In the genomic region with DNA sequence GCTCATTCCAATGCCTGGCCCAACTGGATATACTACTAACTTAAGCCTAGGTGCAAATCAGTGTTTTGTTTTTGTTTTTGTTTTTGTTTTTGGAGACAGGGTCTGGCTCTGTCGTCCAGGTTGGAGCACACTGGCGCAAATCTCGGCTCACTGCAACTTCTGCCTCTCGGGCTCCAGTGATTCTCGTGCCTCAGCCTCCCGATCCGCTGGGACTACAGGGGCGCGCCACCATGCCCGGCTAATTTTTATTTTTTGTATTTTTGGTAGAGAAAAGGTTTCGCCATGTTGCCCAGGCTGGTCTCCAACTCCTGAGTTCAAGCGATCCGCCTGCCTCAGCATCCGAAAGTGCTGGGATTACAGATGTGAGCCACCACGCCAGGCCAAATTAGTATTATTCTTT, we compare ENCODE assay signal across 8 cellular contexts. TPM values are rescaled to one million over a fixed set of nuclear protein-coding genes. Genes with fewer than 3 reads are reported as not detected.
DNase-seq lines count a peak whose midpoint lies in the region; ATAC-seq, FAIRE-seq and TF ChIP-seq lines count a peak whose summit lies in the region.

No MANE protein-coding gene starts in this region.

- H3K4me1 ChIP-seq in DOHH2 (ENCODE audit: control insufficient read depth, low read length) = peaks cover 32% of the 10 kb centered on the region
- peaks cover 32% of the 10 kb centered on the region for H3K4me1 ChIP-seq in PC-9 (replicated peaks; ENCODE audit: insufficient read depth)
- peaks cover 25% of the 10 kb centered on the region for H3K4me1 ChIP-seq in endothelial cell of umbilical vein (ENCODE audit: control insufficient read depth, extremely low read depth, insufficient read depth, low read length)
- H3K4me1 ChIP-seq in psoas muscle = peaks cover 54% of the 10 kb centered on the region

- dilution Hi-C loops in endothelial cell of umbilical vein (cut with MboI; ENCODE audit: extremely low pct_ligation_motif_present, low sequenced_read_pairs) = no loop called here

- WGBS in psoas muscle, 3 donors = 66 to 83% (median 74%) methylated on average over 15 of the region's 15 CpGs

- POLR2A ChIA-PET in PC-9 (lab: Charles Lee; ENCODE audit: unreplicated experiment) (no interaction called here), endothelial cell of umbilical vein (lab: Charles Lee) (no interaction called here)

- CTCF ChIA-PET in PC-9 (lab: Charles Lee) = interaction anchor here (0.7 kb wide), 2 partner anchors 249 to 1617 kb away, joined by 3 to 4 read pairs; a partner anchor contains a TSS
- CTCF ChIA-PET in endothelial cell of umbilical vein (lab: Charles Lee) = interaction anchor here (2.4 kb wide), 1 partner anchor 150 kb away, joined by 7 read pairs; no protein-coding TSS in a partner anchor

- H2AFZ ChIP-seq in PC-9 = no peak overlapping the region
- no peak overlapping the region for H2AFZ ChIP-seq in endothelial cell of umbilical vein (ENCODE audit: low read depth, low read length)

- peak overlapping the region; percentile 65 for H3K4me2 ChIP-seq in DOHH2 (ENCODE audit: low read length)
- H3K4me2 ChIP-seq in PC-9 = peak overlapping the region; percentile 76
- peak overlapping the region; percentile 94 for H3K4me2 ChIP-seq in endothelial cell of umbilical vein (ENCODE audit: insufficient read depth, low read length)

- H3K27ac ChIP-seq in DOHH2 (ENCODE audit: low read depth, low read length) (no peak overlapping the region), PC-9 (peak overlapping the region; percentile 77), endothelial cell of umbilical vein (ENCODE audit: insufficient read depth, low read depth, low read length) (no peak overlapping the region), psoas muscle (peak overlapping the region; percentile 96)

- H3K9me3 ChIP-seq in DOHH2 (ENCODE audit: control insufficient read depth, insufficient read depth, low read length) (no peaks in the 10 kb centered on the region), PC-9 (ENCODE audit: insufficient read depth, low read depth) (no peaks in the 10 kb centered on the region), endothelial cell of umbilical vein (replicated peaks; ENCODE audit: control insufficient read depth, insufficient read depth, low read length) (no peaks in the 10 kb centered on the region), psoas muscle (no peaks in the 10 kb centered on the region)

- intact Hi-C loops in PC-9 (cut with micrococcal nuclease; ENCODE audit: unreplicated experiment) = no loop called here
- intact Hi-C loops in endothelial cell of umbilical vein (cut with micrococcal nuclease) = no loop called here
- intact Hi-C loops in psoas muscle (cut with DNase I) = loop anchor here in 1 of 2 donors (5.0 kb wide), 1 partner anchor 62 kb away; a partner anchor contains a TSS

- H3K27me3 ChIP-seq in DOHH2 (ENCODE audit: control insufficient read depth, low read length) (no peaks in the 10 kb centered on the region), PC-9 (ENCODE audit: insufficient read depth, low read depth) (no peaks in the 10 kb centered on the region), endothelial cell of umbilical vein (ENCODE audit: control insufficient read depth in 2 of 2, insufficient read depth in 2 of 2, low read length in 2 of 2) (no peaks in the 10 kb centered on the region), psoas muscle (ENCODE audit: insufficient read depth in 3 of 3, low read length in 2 of 3) (no peaks in the 10 kb centered on the region)

- H3K9me2 ChIP-seq in DOHH2 (replicated peaks; ENCODE audit: control insufficient read depth, low read length) = no peaks in the 10 kb centered on the region
- no peaks in the 10 kb centered on the region for H3K9me2 ChIP-seq in PC-9 (ENCODE audit: insufficient read depth)

- peaks cover 68% of the 10 kb centered on the region for H3K79me2 ChIP-seq in DOHH2 (ENCODE audit: control insufficient read depth, low read length)
- H3K79me2 ChIP-seq in PC-9 (ENCODE audit: low read depth) = peaks cover 43% of the 10 kb centered on the region
- peaks cover 52% of the 10 kb centered on the region for H3K79me2 ChIP-seq in endothelial cell of umbilical vein (ENCODE audit: control insufficient read depth, insufficient read depth, low read length)

- H3K9ac ChIP-seq in endothelial cell of umbilical vein (replicated peaks; ENCODE audit: extremely low read depth, insufficient read depth, low read length) = no peak overlapping the region

- TF ChIP-seq CTCF in DOHH2 (IDR thresholded peaks at IDR 0.05; ENCODE audit: low read depth, low read length, poor library complexity, severe bottlenecking) (no peak), PC-9 (conservative IDR thresholded peaks at IDR 0.05) (no peak), endothelial cell of umbilical vein (IDR thresholded peaks at IDR 0.05; ENCODE audit: extremely low read depth in 1 of 2, insufficient read depth in 1 of 2, low read depth in 1 of 2, low read length in 2 of 2) (no peak), psoas muscle (IDR thresholded peaks at IDR 0.05) (no peak)

- no peak for FAIRE-seq in endothelial cell of umbilical vein (lab: Jason Lieb, UNC)

- no peaks in the 10 kb centered on the region; the same call in 1 of the 2 replicates for H3F3A ChIP-seq in DOHH2 (ENCODE audit: control insufficient read depth, insufficient read depth)
- peaks cover 34% of the 10 kb centered on the region for H3F3A ChIP-seq in PC-9 (ENCODE audit: insufficient read depth, low read depth)

- BruUV-seq in PC-9 (replicated peaks; lab: Mats Ljungman, UMichigan) (no TSS peak), endothelial cell of umbilical vein (replicated peaks; lab: Mats Ljungman, UMichigan) (no TSS peak)

- DNase-seq in PC-9 = no peak
- DNase-seq in endothelial cell of umbilical vein (ENCODE audit: low read depth, low spot score) = no peak
- DNase-seq in psoas muscle = no peak
- no peak for DNase-seq in COLO829 (ENCODE audit: low spot score)
- no peak for DNase-seq in NCI-H2227 (lab: John Stamatoyannopoulos, UW; ENCODE audit: unreplicated experiment)
- no peak for DNase-seq in SHP77 (lab: John Stamatoyannopoulos, UW)
- no peak for DNase-seq in HK-2 (ENCODE audit: unreplicated experiment)

- no peak for TF ChIP-seq POLR2A in endothelial cell of umbilical vein (IDR thresholded peaks at IDR 0.05; ENCODE audit: low read depth, low read length)

- no peaks in the 10 kb centered on the region for H3K9me1 ChIP-seq in endothelial cell of umbilical vein (replicated peaks; ENCODE audit: control insufficient read depth, extremely low read depth, insufficient read depth, low read length)

- H4K20me1 ChIP-seq in DOHH2 (ENCODE audit: control insufficient read depth, insufficient read depth, low read depth, low read length) (peaks cover 11% of the 10 kb centered on the region), PC-9 (ENCODE audit: insufficient read depth) (no peaks in the 10 kb centered on the region), endothelial cell of umbilical vein (replicated peaks; ENCODE audit: control insufficient read depth, extremely low read depth, insufficient read depth, low read length) (no peaks in the 10 kb centered on the region)

- H3K36me3 ChIP-seq in DOHH2 (ENCODE audit: control insufficient read depth, low read length) = peaks cover 23% of the 10 kb centered on the region
- H3K36me3 ChIP-seq in PC-9 (ENCODE audit: low read depth) = no peaks in the 10 kb centered on the region
- H3K36me3 ChIP-seq in endothelial cell of umbilical vein (ENCODE audit: control insufficient read depth in 2 of 2, extremely low read depth in 1 of 2, insufficient read depth in 2 of 2, low read length in 2 of 2) = no peaks in the 10 kb centered on the region
- peaks cover 0 to 23% of the 10 kb centered on the region in 2 donors for H3K36me3 ChIP-seq in psoas muscle (ENCODE audit: insufficient read depth in 1 of 2, low read depth in 1 of 2)

- peak overlapping the region; percentile 80 for H3K4me3 ChIP-seq in DOHH2 (ENCODE audit: low read length)
- peak overlapping the region; percentile 64; the same call in 1 of the 2 replicates for H3K4me3 ChIP-seq in PC-9
- H3K4me3 ChIP-seq in endothelial cell of umbilical vein (replicated peaks in 1 of 3; ENCODE audit: insufficient read depth in 1 of 3, low read depth in 1 of 3, low read length in 3 of 3) = no peak overlapping the region
- peak overlapping the region; percentile 90 for H3K4me3 ChIP-seq in psoas muscle

- no peak for ATAC-seq in psoas muscle

TF ChIP-seq in endothelial cell of umbilical vein, 7 proteins besides CTCF, POLR2A, EP300 and RAD21:
- TF ChIP-seq POLR2AphosphoS5 (IDR thresholded peaks at IDR 0.05; ENCODE audit: insufficient read depth, low read depth, low read length) (no peak), GATA2 (IDR thresholded peaks at IDR 0.05; ENCODE audit: insufficient read depth, insufficient read length, low read depth, low read length) (no peak), EZH2 (IDR thresholded peaks at IDR 0.05; ENCODE audit: borderline replicate concordance, low read depth, low read length, severe bottlenecking) (no peak), MYC (IDR thresholded peaks at IDR 0.05; ENCODE audit: low read depth, low read length) (no peak), JUN (IDR thresholded peaks at IDR 0.05; ENCODE audit: borderline replicate concordance, insufficient read depth, insufficient read length, low read depth) (no peak), FOS (IDR thresholded peaks at IDR 0.05; ENCODE audit: borderline replicate concordance, insufficient read depth, low read length) (no peak)
- TF ChIP-seq, protein P1, sequence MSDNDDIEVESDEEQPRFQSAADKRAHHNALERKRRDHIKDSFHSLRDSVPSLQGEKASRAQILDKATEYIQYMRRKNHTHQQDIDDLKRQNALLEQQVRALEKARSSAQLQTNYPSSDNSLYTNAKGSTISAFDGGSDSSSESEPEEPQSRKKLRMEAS (IDR thresholded peaks at IDR 0.05; ENCODE audit: insufficient read depth, insufficient read length) = no peak

RNA-seq across cellular contexts. Expression of a gene that starts 1.6 kb away (rescaled TPM):
- total RNA-seq in PC-9 (2021) (28.8 and 34.0 TPM in 2 replicates), endothelial cell of umbilical vein (29.8 and 30.4 TPM in 2 replicates), psoas muscle (100 to 1,000 TPM in 3 of 4 donors, 10 to 100 TPM in 1; 92.3 to 177 (median 138) TPM)
- polyA plus RNA-seq in endothelial cell of umbilical vein (7.8 and 13.5 TPM in 2 replicates), psoas muscle (100 to 1,000 TPM in 1 of 3 donors, 10 to 100 TPM in 2; 52.2 to 162 (median 94.2) TPM)
- polyA plus RNA-seq in endothelial cell of umbilical vein (2011; cell fraction: cytosol; rRNA removed) = 17.3 and 20.2 TPM in 2 replicates
- 21.4 and 23.3 TPM in 2 replicates for polyA plus RNA-seq in endothelial cell of umbilical vein (2011; cell fraction: nucleus; rRNA removed)
- 32.9 and 37.3 TPM in 2 replicates for polyA plus RNA-seq in endothelial cell of umbilical vein (2012)
- 16.7 and 17.1 TPM in 2 replicates for polyA minus RNA-seq in endothelial cell of umbilical vein
- 6.3 TPM for polyA minus RNA-seq in endothelial cell of umbilical vein (2011; cell fraction: cytosol; rRNA and poly(A)+ RNA removed)
- polyA minus RNA-seq in endothelial cell of umbilical vein (2011; cell fraction: nucleus; rRNA and poly(A)+ RNA removed) = 24.3 and 32.6 TPM in 2 replicates

Comparison
In these comparisons a context has a peak if more than half of its experiments do, and no peak if none do; other contexts are left out.
1. H3K27ac ChIP-seq: peak in PC-9 (single experiment) and psoas muscle (single experiment); none in DOHH2 (single experiment) and endothelial cell of umbilical vein (single experiment).
2. H3K4me3 ChIP-seq: peak in DOHH2 (single experiment), PC-9 (single experiment) and psoas muscle (single experiment); none in endothelial cell of umbilical vein (0 of 3).
3. Peak in every context shown above with its lines, with median percentiles within 50 percentile points of each other: H3K4me2 ChIP-seq.